1 cellular context compared by ENCODE assay signal in the genomic region with DNA sequence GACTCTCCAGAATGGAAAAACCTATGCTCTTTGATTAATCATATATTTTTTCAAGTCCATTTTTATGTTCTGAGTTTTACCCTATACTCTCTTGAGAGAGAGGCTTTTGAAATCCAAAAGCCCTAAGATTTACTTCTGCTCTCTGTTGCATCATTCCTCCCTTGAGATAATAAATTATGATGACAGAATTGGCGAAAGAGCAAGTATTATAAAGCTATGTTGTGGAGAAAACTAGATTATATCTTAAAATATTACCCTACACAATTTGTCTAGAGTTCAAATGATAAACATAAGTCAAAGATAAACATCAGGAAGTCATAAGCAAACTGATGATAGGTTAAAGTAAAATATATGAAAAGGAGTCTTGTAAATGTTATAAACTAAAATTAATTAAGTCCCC.
TF ChIP-seq lines count a peak whose summit lies in the region.

No MANE protein-coding gene starts in this region.

TF ChIP-seq in IMR-90, 13 proteins besides CTCF, POLR2A, EP300 and RAD21 (continued from another document):
- TF ChIP-seq, protein P1, sequence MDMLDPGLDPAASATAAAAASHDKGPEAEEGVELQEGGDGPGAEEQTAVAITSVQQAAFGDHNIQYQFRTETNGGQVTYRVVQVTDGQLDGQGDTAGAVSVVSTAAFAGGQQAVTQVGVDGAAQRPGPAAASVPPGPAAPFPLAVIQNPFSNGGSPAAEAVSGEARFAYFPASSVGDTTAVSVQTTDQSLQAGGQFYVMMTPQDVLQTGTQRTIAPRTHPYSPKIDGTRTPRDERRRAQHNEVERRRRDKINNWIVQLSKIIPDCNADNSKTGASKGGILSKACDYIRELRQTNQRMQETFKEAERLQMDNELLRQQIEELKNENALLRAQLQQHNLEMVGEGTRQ (IDR thresholded peaks at IDR 0.05; ENCODE audit: low read depth, low read length) = no peak
- peak; percentile 82 for TF ChIP-seq CEBPB (IDR thresholded peaks at IDR 0.05; ENCODE audit: low read depth, low read length)
- no peak for TF ChIP-seq MAFK (IDR thresholded peaks at IDR 0.05; ENCODE audit: low read depth, low read length)
